In genomic region chr1:42177551-42177981, GRCh38 we compare ENCODE assay signal across 8 cellular contexts. TPM values are rescaled to one million over a fixed set of nuclear protein-coding genes. Genes with fewer than 3 reads are reported as not detected.
A peak's percentile ranks its signal among the peaks of the same experiment; 100 is the strongest.
DNase-seq lines count a peak whose midpoint lies in the region; ATAC-seq and TF ChIP-seq lines count a peak whose summit lies in the region.

No MANE protein-coding gene starts in this region.

- no peak for ATAC-seq in HG03342 (IDR thresholded peaks at IDR 0.05; ENCODE audit: unreplicated experiment)
- no peak for ATAC-seq in HG03432 (IDR thresholded peaks at IDR 0.05; ENCODE audit: unreplicated experiment)

- no peak overlapping the region for H3K4me3 ChIP-seq in brain microvascular endothelial cell (ENCODE audit: low read depth, low read length)

- H3K27ac ChIP-seq in brain microvascular endothelial cell = peak overlapping the region; percentile 35

- TF ChIP-seq CTCF in brain microvascular endothelial cell (IDR thresholded peaks at IDR 0.05; ENCODE audit: low read depth, low read length, missing control alignments) = no peak

- in situ Hi-C loops in brain microvascular endothelial cell (cut with HindIII; ENCODE audit: low pct_ligation_motif_present, low sequenced_read_pairs) = no loop called here

- no peaks in the 10 kb centered on the region for H3K27me3 ChIP-seq in brain microvascular endothelial cell (replicated peaks)

- DNase-seq in Ammon's horn (ENCODE audit: low spot score) = peak; percentile 86
- DNase-seq in M059J (ENCODE audit: low read depth) = peak; percentile 86
- DNase-seq in brain microvascular endothelial cell = peak; percentile 76
- peak; percentile 77 for DNase-seq in medulla oblongata (ENCODE audit: extremely low spot score)
- no peak for DNase-seq in D341Med (ENCODE audit: low spot score)
- DNase-seq in NK-92 (lab: John Stamatoyannopoulos, UW; ENCODE audit: unreplicated experiment) = no peak

- H3K36me3 ChIP-seq in brain microvascular endothelial cell (replicated peaks) = peaks cover 2% of the 10 kb centered on the region

RNA-seq across cellular contexts. Expression of gene GUCA2A, which starts 13.0 kb away (rescaled TPM):
- not detected in 2 replicates for total RNA-seq in M059J (2014; rRNA removed; shearing (Covaris generic))

RNA-seq across cellular contexts. Expression of gene GUCA2B, which starts 24.4 kb away (rescaled TPM):
- not detected in 2 replicates for total RNA-seq in M059J (2014; rRNA removed; shearing (Covaris generic))

Comparison
In these comparisons a context has a peak if more than half of its experiments do, and no peak if none do; other contexts are left out.
1. DNase-seq: peak in Ammon's horn (single experiment), M059J (single experiment), brain microvascular endothelial cell (single experiment) and medulla oblongata (single experiment); none in D341Med (single experiment) and NK-92 (single experiment).